In the genomic region with DNA sequence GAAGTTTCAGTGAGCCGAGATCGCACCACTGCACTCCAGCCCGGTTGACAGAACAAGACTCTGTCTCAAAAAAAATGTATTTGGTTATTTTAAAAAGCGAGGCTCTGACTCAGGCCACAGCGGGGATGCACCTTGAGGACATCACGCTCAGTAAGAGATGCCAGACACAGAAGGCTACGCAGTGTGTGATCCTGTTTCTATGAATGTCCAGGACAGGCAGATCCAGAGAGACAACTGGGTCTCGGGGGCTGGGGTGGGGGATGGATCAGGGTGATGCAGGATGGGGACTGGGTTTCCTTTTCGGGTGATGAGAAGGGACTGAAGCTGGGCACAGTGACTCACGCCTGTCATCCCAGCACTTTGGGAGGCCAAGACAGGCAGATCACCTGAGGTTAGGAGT, we compare ENCODE assay signal across 16 cellular contexts. TPM values are rescaled to one million over a fixed set of nuclear protein-coding genes. Genes with fewer than 3 reads are reported as not detected.
A peak's percentile ranks its signal among the peaks of the same experiment; 100 is the strongest.
DNase-seq lines count a peak whose midpoint lies in the region; ATAC-seq and TF ChIP-seq lines count a peak whose summit lies in the region.
"Had no signal": no experiment of that assay in that cellular context is flagged by ENCODE, and none has a peak within 500 bp of the region (broad histone marks: within the 10 kb centered on the region; RNA-seq: fewer than 3 reads in every experiment).

No MANE protein-coding gene starts in this region.

- peaks cover 24% of the 10 kb centered on the region for H3K4me1 Mint-ChIP-seq in activated CD8-positive, alpha-beta memory T cell treated with anti-CD3 and anti-CD28 coated beads, Interleukin-2, amount 10 ng/mL, durations not matched to agents 7 days and 5 days
- peaks cover 3 to 10% (median 5%) of the 10 kb centered on the region in 3 donors for H3K4me1 Mint-ChIP-seq in IgD-negative memory B cell
- H3K4me1 Mint-ChIP-seq in activated naive CD8-positive, alpha-beta T cell treated with anti-CD3 and anti-CD28 coated beads for 36 hours = peaks cover 4% of the 10 kb centered on the region
- H3K4me1 Mint-ChIP-seq in neural crest cell = no peaks in the 10 kb centered on the region
- peaks cover 8% of the 10 kb centered on the region for H3K4me1 Mint-ChIP-seq in activated CD4-positive, alpha-beta memory T cell treated with anti-CD3 and anti-CD28 coated beads, Interleukin-2, amount 10 ng/mL, durations not matched to agents 7 days and 5 days
- peaks cover 20% of the 10 kb centered on the region for H3K4me1 Mint-ChIP-seq in stimulated activated naive CD8-positive, alpha-beta T cell treated with anti-CD3 and anti-CD28 coated beads, Interleukin-15, amount 100 ng/mL, for 72 hours

- no peaks in the 10 kb centered on the region for H3K27me3 Mint-ChIP-seq in activated CD8-positive, alpha-beta memory T cell treated with anti-CD3 and anti-CD28 coated beads, Interleukin-2, amount 10 ng/mL, durations not matched to agents 7 days and 5 days
- no peaks in the 10 kb centered on the region for H3K27me3 Mint-ChIP-seq in IgD-negative memory B cell
- no peaks in the 10 kb centered on the region for H3K27me3 Mint-ChIP-seq in activated naive CD8-positive, alpha-beta T cell treated with anti-CD3 and anti-CD28 coated beads for 36 hours
- H3K27me3 Mint-ChIP-seq in neural crest cell (ENCODE audit: low read depth) = no peaks in the 10 kb centered on the region
- no peaks in the 10 kb centered on the region for H3K27me3 Mint-ChIP-seq in activated CD4-positive, alpha-beta memory T cell treated with anti-CD3 and anti-CD28 coated beads, Interleukin-2, amount 10 ng/mL, durations not matched to agents 7 days and 5 days
- H3K27me3 Mint-ChIP-seq in stimulated activated naive CD8-positive, alpha-beta T cell treated with anti-CD3 and anti-CD28 coated beads, Interleukin-15, amount 100 ng/mL, for 72 hours = no peaks in the 10 kb centered on the region
- H3K27me3 Mint-ChIP-seq: CD4-positive, CD25-positive, alpha-beta regulatory T cell had no signal

- no peak overlapping the region for H3K4me3 Mint-ChIP-seq in activated CD8-positive, alpha-beta memory T cell treated with anti-CD3 and anti-CD28 coated beads, Interleukin-2, amount 10 ng/mL, durations not matched to agents 7 days and 5 days
- H3K4me3 Mint-ChIP-seq in IgD-negative memory B cell (peak overlapping the region in 1 of 4 donors; percentile 96), neural crest cell (peak overlapping the region; percentile 35)
- no peak overlapping the region for H3K4me3 Mint-ChIP-seq in activated naive CD8-positive, alpha-beta T cell treated with anti-CD3 and anti-CD28 coated beads for 36 hours
- no peak overlapping the region for H3K4me3 Mint-ChIP-seq in activated CD4-positive, alpha-beta memory T cell treated with anti-CD3 and anti-CD28 coated beads, Interleukin-2, amount 10 ng/mL, durations not matched to agents 7 days and 5 days
- H3K4me3 Mint-ChIP-seq in stimulated activated naive CD8-positive, alpha-beta T cell treated with anti-CD3 and anti-CD28 coated beads, Interleukin-15, amount 100 ng/mL, for 72 hours = no peak overlapping the region
- H3K4me3 Mint-ChIP-seq: H9 had no signal

- H3K36me3 Mint-ChIP-seq in activated CD8-positive, alpha-beta memory T cell treated with anti-CD3 and anti-CD28 coated beads, Interleukin-2, amount 10 ng/mL, durations not matched to agents 7 days and 5 days = peaks cover 7% of the 10 kb centered on the region
- H3K36me3 Mint-ChIP-seq in IgD-negative memory B cell (no peaks in the 10 kb centered on the region), neural crest cell (ENCODE audit: low read depth) (no peaks in the 10 kb centered on the region)
- peaks cover 2% of the 10 kb centered on the region for H3K36me3 Mint-ChIP-seq in activated naive CD8-positive, alpha-beta T cell treated with anti-CD3 and anti-CD28 coated beads for 36 hours
- peaks cover 11% of the 10 kb centered on the region for H3K36me3 Mint-ChIP-seq in activated CD4-positive, alpha-beta memory T cell treated with anti-CD3 and anti-CD28 coated beads, Interleukin-2, amount 10 ng/mL, durations not matched to agents 7 days and 5 days (ENCODE audit: low read depth)
- H3K36me3 Mint-ChIP-seq: CD4-positive, CD25-positive, alpha-beta regulatory T cell had no signal

- POLR2A ChIA-PET in activated CD4-positive, alpha-beta memory T cell treated with anti-CD3 and anti-CD28 coated beads, Interleukin-2, amount 10 ng/mL, durations not matched to agents 7 days and 5 days (lab: Charles Lee) = no interaction called here

- H3K27ac Mint-ChIP-seq in activated CD8-positive, alpha-beta memory T cell treated with anti-CD3 and anti-CD28 coated beads, Interleukin-2, amount 10 ng/mL, durations not matched to agents 7 days and 5 days = peak overlapping the region; percentile 88
- H3K27ac Mint-ChIP-seq in IgD-negative memory B cell (peak overlapping the region in 2 of 3 donors; percentile 94 to 97), neural crest cell (ENCODE audit: unreplicated experiment) (no peak overlapping the region)
- peak overlapping the region; percentile 25 for H3K27ac Mint-ChIP-seq in activated naive CD8-positive, alpha-beta T cell treated with anti-CD3 and anti-CD28 coated beads for 36 hours
- H3K27ac Mint-ChIP-seq in activated CD4-positive, alpha-beta memory T cell treated with anti-CD3 and anti-CD28 coated beads, Interleukin-2, amount 10 ng/mL, durations not matched to agents 7 days and 5 days = no peak overlapping the region
- H3K27ac Mint-ChIP-seq in stimulated activated naive CD8-positive, alpha-beta T cell treated with anti-CD3 and anti-CD28 coated beads, Interleukin-15, amount 100 ng/mL, for 72 hours = peak overlapping the region in 1 of 2 donors; percentile 46

- no peak for TF ChIP-seq CTCF in neural crest cell (conservative IDR thresholded peaks at IDR 0.05)

- CTCF ChIA-PET in activated CD8-positive, alpha-beta memory T cell treated with anti-CD3 and anti-CD28 coated beads, Interleukin-2, amount 10 ng/mL, durations not matched to agents 7 days and 5 days (lab: Charles Lee) = no interaction called here
- CTCF ChIA-PET in activated CD4-positive, alpha-beta memory T cell treated with anti-CD3 and anti-CD28 coated beads, Interleukin-2, amount 10 ng/mL, durations not matched to agents 7 days and 5 days (lab: Charles Lee) = no interaction called here

- no peak for DNase-seq in activated CD8-positive, alpha-beta memory T cell treated with anti-CD3 and anti-CD28 coated beads, Interleukin-2, amount 10 ng/mL, durations not matched to agents 7 days and 5 days
- DNase-seq in activated CD8-positive, alpha-beta memory T cell treated with anti-CD3 and anti-CD28 coated beads, Interleukin-2, amount 50 U/mL, for 48 hours = no peak
- DNase-seq in activated naive CD8-positive, alpha-beta T cell treated with anti-CD3 and anti-CD28 coated beads for 36 hours = no peak
- no peak for DNase-seq in neural crest cell (ENCODE audit: low read depth, low spot score)
- DNase-seq in activated CD4-positive, alpha-beta memory T cell treated with anti-CD3 and anti-CD28 coated beads, Interleukin-2, amount 10 ng/mL, durations not matched to agents 7 days and 5 days = no peak
- DNase-seq in stimulated activated naive CD8-positive, alpha-beta T cell treated with anti-CD3 and anti-CD28 coated beads, Interleukin-15, amount 100 ng/mL, for 72 hours = no peak
- DNase-seq: ACHN; Calu3; CD4-positive, CD25-positive, alpha-beta regulatory T cell; DMS 273 treated with DMSO at 0.1 percent for 48 hours; DMS79; GOT3; H9 had no signal

- ATAC-seq in activated CD8-positive, alpha-beta memory T cell treated with anti-CD3 and anti-CD28 coated beads, Interleukin-2, amount 10 ng/mL, durations not matched to agents 7 days and 5 days = no peak
- ATAC-seq in stimulated activated naive CD8-positive, alpha-beta T cell treated with anti-CD3 and anti-CD28 coated beads, Interleukin-15, amount 100 ng/mL, for 72 hours = no peak
- no peak for ATAC-seq in HG03097 (IDR thresholded peaks at IDR 0.05; ENCODE audit: low FRiP score, unreplicated experiment)

- no peaks in the 10 kb centered on the region for H3K9me3 Mint-ChIP-seq in activated CD8-positive, alpha-beta memory T cell treated with anti-CD3 and anti-CD28 coated beads, Interleukin-2, amount 10 ng/mL, durations not matched to agents 7 days and 5 days (ENCODE audit: low read depth)
- H3K9me3 Mint-ChIP-seq in IgD-negative memory B cell (no peaks in the 10 kb centered on the region), neural crest cell (no peaks in the 10 kb centered on the region)
- H3K9me3 Mint-ChIP-seq in activated naive CD8-positive, alpha-beta T cell treated with anti-CD3 and anti-CD28 coated beads for 36 hours = no peaks in the 10 kb centered on the region
- H3K9me3 Mint-ChIP-seq in activated CD4-positive, alpha-beta memory T cell treated with anti-CD3 and anti-CD28 coated beads, Interleukin-2, amount 10 ng/mL, durations not matched to agents 7 days and 5 days = no peaks in the 10 kb centered on the region
- no peaks in the 10 kb centered on the region for H3K9me3 Mint-ChIP-seq in stimulated activated naive CD8-positive, alpha-beta T cell treated with anti-CD3 and anti-CD28 coated beads, Interleukin-15, amount 100 ng/mL, for 72 hours
- H3K9me3 Mint-ChIP-seq: CD4-positive, CD25-positive, alpha-beta regulatory T cell; H9 had no signal

RNA-seq across cellular contexts. Expression of a gene that starts 5.4 kb away (rescaled TPM):
- total RNA-seq in activated CD8-positive, alpha-beta memory T cell treated with anti-CD3 and anti-CD28 coated beads, Interleukin-2, amount 10 ng/mL, durations not matched to agents 7 days and 5 days = 10 to 100 TPM; 47.7 to 70.6 TPM
- 138 TPM for polyA plus RNA-seq in IgD-negative memory B cell
- total RNA-seq in activated naive CD8-positive, alpha-beta T cell treated with anti-CD3 and anti-CD28 coated beads for 36 hours = 10 to 100 TPM; 39.8 to 40.3 TPM
- total RNA-seq in neural crest cell = 73.9 and 77.7 TPM in 2 replicates
- total RNA-seq in activated CD4-positive, alpha-beta memory T cell treated with anti-CD3 and anti-CD28 coated beads, Interleukin-2, amount 10 ng/mL, durations not matched to agents 7 days and 5 days = 10 to 100 TPM; 62.2 to 64.0 TPM

RNA-seq across cellular contexts. Expression of a gene that starts 5.7 kb away (rescaled TPM):
- total RNA-seq in activated CD8-positive, alpha-beta memory T cell treated with anti-CD3 and anti-CD28 coated beads, Interleukin-2, amount 10 ng/mL, durations not matched to agents 7 days and 5 days = not detected
- not detected for polyA plus RNA-seq in IgD-negative memory B cell
- total RNA-seq in activated naive CD8-positive, alpha-beta T cell treated with anti-CD3 and anti-CD28 coated beads for 36 hours = not detected
- total RNA-seq in neural crest cell = not detected in 2 replicates
- not detected for total RNA-seq in activated CD4-positive, alpha-beta memory T cell treated with anti-CD3 and anti-CD28 coated beads, Interleukin-2, amount 10 ng/mL, durations not matched to agents 7 days and 5 days
- total RNA-seq: A172; Calu3; CD4-positive, CD25-positive, alpha-beta regulatory T cell; H9 had no signal
- polyA plus RNA-seq: CD4-positive, CD25-positive, alpha-beta regulatory T cell had no signal

RNA-seq across cellular contexts. Expression of a gene that starts 25.4 kb away (rescaled TPM):
- 10 to 100 TPM; 63.7 to 73.7 TPM for total RNA-seq in activated CD8-positive, alpha-beta memory T cell treated with anti-CD3 and anti-CD28 coated beads, Interleukin-2, amount 10 ng/mL, durations not matched to agents 7 days and 5 days
- 322 TPM for polyA plus RNA-seq in IgD-negative memory B cell
- 10 to 100 TPM; 50.5 to 51.7 TPM for total RNA-seq in activated naive CD8-positive, alpha-beta T cell treated with anti-CD3 and anti-CD28 coated beads for 36 hours
- 47.7 and 50.9 TPM in 2 replicates for total RNA-seq in neural crest cell
- total RNA-seq in activated CD4-positive, alpha-beta memory T cell treated with anti-CD3 and anti-CD28 coated beads, Interleukin-2, amount 10 ng/mL, durations not matched to agents 7 days and 5 days = 100 to 1,000 TPM; 111 to 116 TPM

RNA-seq across cellular contexts. Expression of a gene that starts 28.1 kb away (rescaled TPM):
- 1 to 10 TPM in 1 of 2 experiments, under 1 TPM in 1; 0.66 to 1.5 TPM for total RNA-seq in activated CD8-positive, alpha-beta memory T cell treated with anti-CD3 and anti-CD28 coated beads, Interleukin-2, amount 10 ng/mL, durations not matched to agents 7 days and 5 days
- polyA plus RNA-seq in IgD-negative memory B cell = 6.3 TPM
- 1 to 10 TPM; 1.8 TPM for total RNA-seq in activated naive CD8-positive, alpha-beta T cell treated with anti-CD3 and anti-CD28 coated beads for 36 hours
- total RNA-seq in neural crest cell = not detected in 2 replicates
- total RNA-seq in activated CD4-positive, alpha-beta memory T cell treated with anti-CD3 and anti-CD28 coated beads, Interleukin-2, amount 10 ng/mL, durations not matched to agents 7 days and 5 days = 1 to 10 TPM in 1 of 2 experiments, under 1 TPM in 1; 0.78 to 1.6 TPM

RNA-seq across cellular contexts. Expression of a gene that starts 29.5 kb away (rescaled TPM):
- 1 to 10 TPM in 1 of 2 experiments, under 1 TPM in 1; 0.66 to 1.1 TPM for total RNA-seq in activated CD8-positive, alpha-beta memory T cell treated with anti-CD3 and anti-CD28 coated beads, Interleukin-2, amount 10 ng/mL, durations not matched to agents 7 days and 5 days
- polyA plus RNA-seq in IgD-negative memory B cell = 3.9 TPM
- 10 to 100 TPM; 12.2 to 13.3 TPM for total RNA-seq in activated naive CD8-positive, alpha-beta T cell treated with anti-CD3 and anti-CD28 coated beads for 36 hours
- 2.2 and 2.4 TPM in 2 replicates for total RNA-seq in neural crest cell
- total RNA-seq in activated CD4-positive, alpha-beta memory T cell treated with anti-CD3 and anti-CD28 coated beads, Interleukin-2, amount 10 ng/mL, durations not matched to agents 7 days and 5 days = 1 to 10 TPM; 1.8 to 2.3 TPM
- total RNA-seq: A172, Calu3 had no signal

Comparison
In these comparisons a context has a peak if more than half of its experiments do, and no peak if none do; other contexts are left out.
1. H3K27ac Mint-ChIP-seq: peak in activated CD8-positive, alpha-beta memory T cell treated with anti-CD3 and anti-CD28 coated beads, Interleukin-2, amount 10 ng/mL, durations not matched to agents 7 days and 5 days (single experiment), IgD-negative memory B cell (2 of 3) and activated naive CD8-positive, alpha-beta T cell treated with anti-CD3 and anti-CD28 coated beads for 36 hours (single experiment); none in neural crest cell (single experiment) and activated CD4-positive, alpha-beta memory T cell treated with anti-CD3 and anti-CD28 coated beads, Interleukin-2, amount 10 ng/mL, durations not matched to agents 7 days and 5 days (single experiment).